ENCODE assay signal across 30 cellular contexts in genomic region chr3:45605569-45605968, GRCh38. TPM values are rescaled to one million over a fixed set of nuclear protein-coding genes. Genes with fewer than 3 reads are reported as not detected.
A peak's percentile ranks its signal among the peaks of the same experiment; 100 is the strongest.
DNase-seq lines count a peak whose midpoint lies in the region; ATAC-seq and TF ChIP-seq lines count a peak whose summit lies in the region.
"Had no signal": no experiment of that assay in that cellular context is flagged by ENCODE, and none has a peak within 500 bp of the region (broad histone marks: within the 10 kb centered on the region; RNA-seq: fewer than 3 reads in every experiment).

No MANE protein-coding gene starts in this region.

- intact Hi-C loops in right cardiac atrium (cut with DNase I) (no loop called here), left ventricle myocardium superior (cut with micrococcal nuclease) (no loop called here), gastrocnemius medialis (cut with DNase I; ENCODE audit: low total_unique reads) (no loop called here), esophagus squamous epithelium (cut with DNase I) (no loop called here)

- H3K4me1 ChIP-seq in right cardiac atrium (ENCODE audit: control insufficient read depth, insufficient read depth, low read length) (peaks cover 24% of the 10 kb centered on the region), gastroesophageal sphincter (peaks cover 13 to 100% (median 45%) of the 10 kb centered on the region in 3 donors), gastrocnemius medialis (peaks cover 85 to 96% of the 10 kb centered on the region in 2 donors), esophagus squamous epithelium (peaks cover 17 to 78% (median 27%) of the 10 kb centered on the region in 3 donors), HAP-1 (no peaks in the 10 kb centered on the region)

- H3K27ac ChIP-seq in right cardiac atrium (ENCODE audit: low read length) (peak overlapping the region; percentile 6), gastroesophageal sphincter (peak overlapping the region; percentile 59 to 84 (median 81)), gastrocnemius medialis (peak overlapping the region; percentile 75 to 86 (median 81)), esophagus squamous epithelium (peak overlapping the region in 2 of 4 donors; percentile 11 to 39)
- H3K27ac ChIP-seq: A549, body of pancreas, dorsolateral prefrontal cortex, HL-60, KMS-11, left lung, PC-9, skin epidermis had no signal

- TF ChIP-seq EP300 in gastroesophageal sphincter (IDR thresholded peaks at IDR 0.05), result no peak

- DNase-seq in right cardiac atrium (no peak), left ventricle myocardium superior (no peak), gastrocnemius medialis (no peak), esophagus squamous epithelium (lab: John Stamatoyannopoulos, UW) (no peak), HAP-1 (ENCODE audit: low spot score in 2 of 2) (no peak), AG08396 (ENCODE audit: low spot score) (no peak)
- DNase-seq: activated CD4-positive, alpha-beta memory T cell treated with anti-CD3 and anti-CD28 coated beads, Interleukin-2, amount 10 ng/mL, durations not matched to agents 7 days and 5 days; activated CD4-positive, alpha-beta T cell treated with anti-CD3 and anti-CD28 coated beads for 1 hour; activated CD8-positive, alpha-beta memory T cell treated with anti-CD3 and anti-CD28 coated beads, Interleukin-2, amount 50 U/mL, for 4 hours; activated naive CD4-positive, alpha-beta T cell treated with Interleukin-2 at 50 U/mL for 16 hours; AML-193; body of pancreas; CD4-positive, alpha-beta memory T cell; dorsolateral prefrontal cortex; left lung; naive thymus-derived CD4-positive, alpha-beta T cell; NCI-H1417 treated with DMSO at 0.1 percent for 48 hours; NCI-H2081; NCI-H226; NCI-H526 treated with DMSO at 0.1 percent for 48 hours; PC-9; SHP77; stimulated activated naive B cell treated with anti-CD40 and anti-IgM and Interleukin-4, amounts not matched to agents 10 μg/mL and 1 μg/mL and 100 μg/mL, for 72 hours had no signal

- in situ Hi-C loops in gastrocnemius medialis (cut with MboI; ENCODE audit: low sequenced_read_pairs in 4 of 4), result no loop called here
- in situ Hi-C loops in HAP-1 (cut with MboI; ENCODE audit: low sequenced_read_pairs), result no loop called here

- no peak for TF ChIP-seq POLR2A in gastroesophageal sphincter (IDR thresholded peaks at IDR 0.05)
- TF ChIP-seq POLR2A in gastrocnemius medialis (IDR thresholded peaks at IDR 0.05), result no peak
- no peak for TF ChIP-seq POLR2A in esophagus squamous epithelium (IDR thresholded peaks at IDR 0.05)

- TF ChIP-seq CTCF in gastroesophageal sphincter (IDR thresholded peaks at IDR 0.05), result no peak
- no peak for TF ChIP-seq CTCF in gastrocnemius medialis (IDR thresholded peaks at IDR 0.05 in 4 of 5, conservative IDR thresholded peaks at IDR 0.05 in 1 of 5)
- TF ChIP-seq CTCF in esophagus squamous epithelium (IDR thresholded peaks at IDR 0.05), result no peak

- H3K4me3 ChIP-seq in right cardiac atrium (ENCODE audit: low read length), result no peak overlapping the region
- no peak overlapping the region for H3K4me3 ChIP-seq in gastroesophageal sphincter
- H3K4me3 ChIP-seq in gastrocnemius medialis, result no peak overlapping the region
- H3K4me3 ChIP-seq in esophagus squamous epithelium, result no peak overlapping the region
- H3K4me3 ChIP-seq in HAP-1, result no peak overlapping the region
- H3K4me3 ChIP-seq: A549, body of pancreas, dorsolateral prefrontal cortex, left lung, PC-9, skin epidermis, vagina had no signal

- H3K9me3 ChIP-seq in right cardiac atrium (ENCODE audit: control insufficient read depth, low read length) (no peaks in the 10 kb centered on the region), gastroesophageal sphincter (no peaks in the 10 kb centered on the region), gastrocnemius medialis (no peaks in the 10 kb centered on the region), esophagus squamous epithelium (no peaks in the 10 kb centered on the region), HAP-1 (no peaks in the 10 kb centered on the region)
- H3K9me3 ChIP-seq: A549, body of pancreas, left lung, vagina had no signal

- H3K27me3 ChIP-seq in right cardiac atrium (ENCODE audit: control insufficient read depth, insufficient read depth), result no peaks in the 10 kb centered on the region
- H3K27me3 ChIP-seq in gastroesophageal sphincter, result no peaks in the 10 kb centered on the region
- H3K27me3 ChIP-seq in gastrocnemius medialis, result no peaks in the 10 kb centered on the region
- H3K27me3 ChIP-seq in esophagus squamous epithelium, result no peaks in the 10 kb centered on the region
- H3K27me3 ChIP-seq in HAP-1 (ENCODE audit: low read depth), result no peaks in the 10 kb centered on the region
- H3K27me3 ChIP-seq: body of pancreas, dorsolateral prefrontal cortex, left lung, vagina had no signal

- H3K36me3 ChIP-seq in gastroesophageal sphincter (peaks cover 0 to 13% of the 10 kb centered on the region in 2 donors), gastrocnemius medialis (no peaks in the 10 kb centered on the region), esophagus squamous epithelium (peaks cover 0 to 40% (median 0%) of the 10 kb centered on the region in 3 donors), HAP-1 (replicated peaks) (peaks cover 29% of the 10 kb centered on the region)
- H3K36me3 ChIP-seq: vagina had no signal

- ATAC-seq in right cardiac atrium (no peak), left ventricle myocardium superior (no peak), gastroesophageal sphincter (no peak), gastrocnemius medialis (no peak), HG02870 (IDR thresholded peaks at IDR 0.05; ENCODE audit: unreplicated experiment) (no peak)
- ATAC-seq: A549; body of pancreas; left lung; naive thymus-derived CD4-positive, alpha-beta T cell; stimulated activated naive B cell treated with anti-CD40 and anti-IgM and Interleukin-4, amounts not matched to agents 10 μg/mL and 1 μg/mL and 100 μg/mL, for 72 hours had no signal

- 93% methylated on average over 6 of the region's 6 CpGs for WGBS in right cardiac atrium
- 33 to 64% methylated on average over 1 to 3 of the region's 6 CpGs for WGBS in gastroesophageal sphincter (ENCODE audit: low coverage in 1 of 2), 2 donors
- 85 to 94% methylated on average over 5 to 6 of the region's 6 CpGs for WGBS in esophagus squamous epithelium, 2 donors

RNA-seq across cellular contexts. Expression of gene LIMD1, which starts 11.0 kb away (rescaled TPM):
- total RNA-seq in right cardiac atrium (10 to 100 TPM; 18.6 to 25.4 (median 22.2) TPM), left ventricle myocardium superior (31.9 TPM), gastroesophageal sphincter (10 to 100 TPM; 17.3 to 42.7 (median 33.3) TPM), gastrocnemius medialis (10 to 100 TPM; 19.3 to 56.6 (median 27.1) TPM), esophagus squamous epithelium (10 to 100 TPM in 2 of 4 donors, 1 to 10 TPM in 2; 8.5 to 18.9 (median 11.3) TPM)
- 8.7 TPM for polyA plus RNA-seq in right cardiac atrium
